Comparison of ENCODE assay signal across 23 cellular contexts in the genomic region with DNA sequence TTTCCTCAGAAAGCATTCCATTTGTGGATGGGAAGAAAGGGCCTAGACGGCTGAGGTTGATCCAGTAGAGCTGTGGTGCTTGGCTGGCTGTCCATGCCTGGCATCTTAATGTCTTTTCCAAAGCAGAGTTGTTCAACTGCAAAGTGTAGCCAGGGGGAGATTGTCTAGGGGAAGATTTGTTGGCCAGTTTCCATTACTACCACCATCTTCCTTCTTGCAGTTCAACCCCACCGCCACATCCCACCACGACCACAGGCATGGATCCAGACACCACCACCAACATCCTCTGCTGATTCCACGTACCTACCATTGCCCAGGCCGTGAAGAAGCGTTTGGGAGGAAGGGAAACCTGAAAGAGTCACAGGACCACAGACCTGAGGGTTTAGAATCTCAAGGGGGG.
"Had no signal": no experiment of that assay in that cellular context is flagged by ENCODE, and none has a peak within 500 bp of the region (broad histone marks: within the 10 kb centered on the region; RNA-seq: fewer than 3 reads in every experiment).

No MANE protein-coding gene starts in this region.

- H3K27me3 ChIP-seq: body of pancreas, colonic mucosa, gastrocnemius medialis, left lung, stomach, testis had no signal

- H3K4me1 ChIP-seq: body of pancreas, colonic mucosa, gastrocnemius medialis had no signal

- ATAC-seq: activated CD4-positive, alpha-beta T cell treated with anti-CD3 and anti-CD28 coated beads for 36 hours; body of pancreas; gastrocnemius medialis; left lung; natural killer cell; right cardiac atrium; stimulated activated effector memory CD8-positive, alpha-beta T cell treated with anti-CD3 and anti-CD28 coated beads, Interleukin-12 subunit alpha, Interleukin-12 subunit beta, amount 100 ng/mL, for 72 hours; T-cell had no signal

- H3K36me3 Mint-ChIP-seq: activated naive CD8-positive, alpha-beta T cell treated with anti-CD3 and anti-CD28 coated beads, Interleukin-2, amount 10 ng/mL, durations not matched to agents 7 days and 5 days; natural killer cell; stimulated activated effector memory CD8-positive, alpha-beta T cell treated with anti-CD3 and anti-CD28 coated beads, Interleukin-12 subunit alpha, Interleukin-12 subunit beta, amount 100 ng/mL, for 72 hours; T-cell; WTC11 had no signal

- H3K27ac ChIP-seq: body of pancreas, colonic mucosa, gastrocnemius medialis, left lung, SK-N-MC had no signal

- DNase-seq: activated CD4-positive, alpha-beta T cell treated with anti-CD3 and anti-CD28 coated beads for 36 hours; activated CD4-positive, alpha-beta T cell treated with anti-CD3 and anti-CD28 coated beads, Interleukin-2, amount 50 U/mL, for 48 hours; activated naive CD4-positive, alpha-beta T cell; activated naive CD8-positive, alpha-beta T cell treated with anti-CD3 and anti-CD28 coated beads, Interleukin-2, amount 10 ng/mL, durations not matched to agents 7 days and 5 days; activated T-cell treated with anti-CD3 and anti-CD28 coated beads for 4 hours; amygdala; body of pancreas; colonic mucosa; gastrocnemius medialis; left lung; natural killer cell; nucleus accumbens; right cardiac atrium; small intestine; stimulated activated CD4-positive, alpha-beta T cell treated with anti-CD3 and anti-CD28 coated beads, Interleukin-4, amount 100 ng/mL, for 24 hours; stomach; T-cell; testis had no signal

- H3K27me3 Mint-ChIP-seq: activated CD4-positive, alpha-beta T cell treated with anti-CD3 and anti-CD28 coated beads for 36 hours; central memory CD8-positive, alpha-beta T cell; T-cell had no signal

- H3K4me3 Mint-ChIP-seq: activated CD4-positive, alpha-beta T cell treated with anti-CD3 and anti-CD28 coated beads for 36 hours; activated naive CD8-positive, alpha-beta T cell treated with anti-CD3 and anti-CD28 coated beads, Interleukin-2, amount 10 ng/mL, durations not matched to agents 7 days and 5 days; central memory CD8-positive, alpha-beta T cell; memory B cell; natural killer cell; stimulated activated effector memory CD8-positive, alpha-beta T cell treated with anti-CD3 and anti-CD28 coated beads, Interleukin-12 subunit alpha, Interleukin-12 subunit beta, amount 100 ng/mL, for 72 hours; T-cell; WTC11 had no signal

- H3K4me3 ChIP-seq: body of pancreas, colonic mucosa, gastrocnemius medialis, left lung, SK-N-MC, stomach, testis had no signal

- H3K9me3 Mint-ChIP-seq: central memory CD8-positive, alpha-beta T cell; memory B cell; natural killer cell; stimulated activated effector memory CD8-positive, alpha-beta T cell treated with anti-CD3 and anti-CD28 coated beads, Interleukin-12 subunit alpha, Interleukin-12 subunit beta, amount 100 ng/mL, for 72 hours; T-cell; WTC11 had no signal

- H3K9me3 ChIP-seq: body of pancreas, colonic mucosa, gastrocnemius medialis, left lung, stomach, testis had no signal

- H3K4me1 Mint-ChIP-seq: activated CD4-positive, alpha-beta T cell treated with anti-CD3 and anti-CD28 coated beads for 36 hours; central memory CD8-positive, alpha-beta T cell; memory B cell; natural killer cell; stimulated activated effector memory CD8-positive, alpha-beta T cell treated with anti-CD3 and anti-CD28 coated beads, Interleukin-12 subunit alpha, Interleukin-12 subunit beta, amount 100 ng/mL, for 72 hours; T-cell; WTC11 had no signal

- H3K27ac Mint-ChIP-seq: activated CD4-positive, alpha-beta T cell treated with anti-CD3 and anti-CD28 coated beads for 36 hours; activated naive CD8-positive, alpha-beta T cell treated with anti-CD3 and anti-CD28 coated beads, Interleukin-2, amount 10 ng/mL, durations not matched to agents 7 days and 5 days; memory B cell; stimulated activated effector memory CD8-positive, alpha-beta T cell treated with anti-CD3 and anti-CD28 coated beads, Interleukin-12 subunit alpha, Interleukin-12 subunit beta, amount 100 ng/mL, for 72 hours; T-cell; WTC11 had no signal

- H3K36me3 ChIP-seq: colonic mucosa, gastrocnemius medialis, left lung, stomach had no signal
